ENCODE assay signal across 20 cellular contexts in genomic region chr12:82124711-82125110, GRCh38.
DNase-seq lines count a peak whose midpoint lies in the region; ATAC-seq and TF ChIP-seq lines count a peak whose summit lies in the region.
"Had no signal": no experiment of that assay in that cellular context is flagged by ENCODE, and none has a peak within 500 bp of the region (broad histone marks: within the 10 kb centered on the region; RNA-seq: fewer than 3 reads in every experiment).

No MANE protein-coding gene starts in this region.

- H3K27ac Mint-ChIP-seq in T-cell, result no peak overlapping the region
- H3K27ac Mint-ChIP-seq: naive thymus-derived CD8-positive, alpha-beta T cell; T-helper 1 cell treated with Interleukin-12 subunit alpha and Interleukin-12 subunit beta and Interleukin-4 antibody, amounts not matched to agents 30 μg/mL and 1 μg/mL, for 36 hours had no signal

- H3K4me3 ChIP-seq in epithelial cell of esophagus (ENCODE audit: low read length), result no peak overlapping the region
- H3K4me3 ChIP-seq: thyroid gland had no signal

- peaks cover 0 to 3% of the 10 kb centered on the region in 2 donors for H3K27me3 Mint-ChIP-seq in T-cell

- H3K9me3 Mint-ChIP-seq in T-cell, result peaks cover 0 to 15% (median 4%) of the 10 kb centered on the region in 3 donors

- DNase-seq in Ammon's horn (ENCODE audit: low spot score) (peak; percentile 42), NCI-H446 (lab: John Stamatoyannopoulos, UW) (peak; percentile 49 to 77), epithelial cell of esophagus (ENCODE audit: low read depth) (peak; percentile 84), kidney tubule cell (ENCODE audit: low spot score) (peak; percentile 45), T-cell (no peak)
- DNase-seq: activated CD8-positive, alpha-beta memory T cell treated with anti-CD3 and anti-CD28 coated beads, Interleukin-2, amount 50 U/mL, for 4 hours; activated naive CD4-positive, alpha-beta T cell treated with Interleukin-2 at 50 U/mL for 16 hours; central memory CD4-positive, alpha-beta T cell; DMS 273 treated with DMSO at 0.1 percent for 48 hours; naive thymus-derived CD8-positive, alpha-beta T cell; NCI-H2081; retina; RPMI8226; stimulated activated CD4-positive, alpha-beta T cell treated with anti-CD3 and anti-CD28 coated beads, Interleukin-2, amount 100 ng/mL, for 24 hours; thyroid gland had no signal

- TF ChIP-seq CTCF in epithelial cell of esophagus (IDR thresholded peaks at IDR 0.05; ENCODE audit: insufficient read depth, low read depth, low read length, missing control alignments), result no peak

- ATAC-seq in T-cell (replicated peaks in 1 of 4) (no peak), GM21723 (IDR thresholded peaks at IDR 0.05; ENCODE audit: unreplicated experiment) (no peak), HG02981 (IDR thresholded peaks at IDR 0.05; ENCODE audit: unreplicated experiment) (no peak), HG03460 (IDR thresholded peaks at IDR 0.05; ENCODE audit: unreplicated experiment) (no peak)
- ATAC-seq: activated CD4-positive, CD25-positive, alpha-beta regulatory T cell treated with anti-CD3 and anti-CD28 coated beads, Interleukin-2, amount 50 U/mL, for 24 hours; naive thymus-derived CD8-positive, alpha-beta T cell had no signal

- POLR2A ChIA-PET in T-cell (lab: Charles Lee), result no interaction called here

- CTCF ChIA-PET in T-cell (lab: Charles Lee), result interaction anchor here in 1 of 2 donors (0.6 kb wide), 1 partner anchor 489 kb away, joined by 4 read pairs; no protein-coding TSS in a partner anchor

- no peaks in the 10 kb centered on the region for H3K4me1 Mint-ChIP-seq in T-cell
- H3K4me1 Mint-ChIP-seq: naive thymus-derived CD8-positive, alpha-beta T cell had no signal

- H3K36me3 Mint-ChIP-seq in T-cell, result no peaks in the 10 kb centered on the region
- H3K36me3 Mint-ChIP-seq: naive thymus-derived CD8-positive, alpha-beta T cell had no signal

- no peak overlapping the region for H3K4me3 Mint-ChIP-seq in T-cell
- H3K4me3 Mint-ChIP-seq: naive thymus-derived CD8-positive, alpha-beta T cell; T-helper 1 cell treated with Interleukin-12 subunit alpha and Interleukin-12 subunit beta and Interleukin-4 antibody, amounts not matched to agents 30 μg/mL and 1 μg/mL, for 36 hours had no signal

Comparison
In these comparisons a context has a peak if more than half of its experiments do, and no peak if none do; other contexts are left out.
1. DNase-seq: peak in Ammon's horn (single experiment), NCI-H446 (2 of 2), epithelial cell of esophagus (single experiment) and kidney tubule cell (single experiment); none in T-cell (0 of 34).